Comparison of ENCODE assay signal across 1 cellular context in genomic region chr3:141830508-141830907, GRCh38.
TF ChIP-seq lines count a peak whose summit lies in the region.

No MANE protein-coding gene starts in this region.

TF ChIP-seq in K562, 482 proteins besides CTCF, POLR2A, EP300 and RAD21:
- TF ChIP-seq ZNF318 (IDR thresholded peaks at IDR 0.05; ENCODE audit: borderline replicate concordance in 1 of 2, low read depth in 1 of 2) (no peak), ZBTB9 (CRISPR knock-in tag; IDR thresholded peaks at IDR 0.05) (no peak), POLR2G (IDR thresholded peaks at IDR 0.05; ENCODE audit: low read depth, low read length) (no peak), CSDE1 (IDR thresholded peaks at IDR 0.05) (no peak), NRF1 (conservative IDR thresholded peaks at IDR 0.05 in 1 of 2, IDR thresholded peaks at IDR 0.05 in 1 of 2) (0 out of 4 replicates have a peak, but pooled peaks of 1 of the 2 experiments have one; percentile 27), ZNF354B (CRISPR knock-in tag; IDR thresholded peaks at IDR 0.05) (no peak), PCBP1 (IDR thresholded peaks at IDR 0.05; ENCODE audit: low read depth, low read length, poor library complexity, severe bottlenecking) (no peak)
TF ChIP-seq in K562: peak in this region for 1.
